Comparison of ENCODE assay signal across 8 cellular contexts in the genomic region with DNA sequence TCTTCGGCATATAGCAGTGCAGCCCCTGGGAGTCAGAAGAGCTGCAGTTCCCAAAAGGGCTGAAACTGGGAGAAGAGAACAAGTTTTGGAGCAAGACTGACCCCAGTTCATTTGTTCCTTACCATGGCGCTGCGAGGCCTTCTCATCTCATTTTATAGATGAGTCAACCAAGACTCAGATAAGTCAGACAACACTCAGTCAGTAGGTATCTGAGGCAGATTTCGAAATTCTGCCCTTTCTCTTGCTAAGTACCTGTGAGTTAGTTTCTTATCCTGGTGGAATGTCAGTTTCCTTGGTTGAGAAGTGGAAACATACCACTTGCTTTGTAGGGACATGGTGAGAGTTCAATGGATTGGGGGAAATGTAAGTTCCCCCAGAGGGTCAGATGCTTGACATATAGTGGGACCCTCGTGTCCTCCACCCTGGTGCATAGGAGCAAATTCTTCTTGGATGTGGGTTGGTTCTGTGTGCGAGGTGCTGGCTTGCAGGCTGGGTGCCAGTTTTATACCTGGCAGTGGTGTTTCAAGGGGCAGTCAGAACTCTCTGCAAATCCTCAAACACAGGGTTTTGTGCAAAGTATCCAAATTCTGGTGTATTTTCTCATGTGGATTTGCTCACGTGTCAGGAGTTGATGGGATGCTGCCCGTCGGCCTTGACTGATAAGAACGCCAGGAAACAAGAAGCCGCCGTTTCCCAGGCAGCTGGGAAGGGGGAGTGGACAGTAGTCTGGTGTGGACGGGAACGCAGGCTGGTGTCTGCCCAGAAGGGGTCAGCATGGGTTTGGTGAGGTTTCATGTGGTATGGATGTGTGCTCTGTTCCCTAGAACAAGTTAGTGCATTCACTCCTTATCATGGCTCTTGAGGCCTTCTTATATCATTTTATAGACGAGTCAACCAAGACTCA.
DNase-seq lines count a peak whose midpoint lies in the region; ATAC-seq, FAIRE-seq and TF ChIP-seq lines count a peak whose summit lies in the region.

No MANE protein-coding gene starts in this region.

- H3K9me3 ChIP-seq in breast epithelium = no peaks in the 10 kb centered on the region
- H3K9me3 ChIP-seq in lung (ENCODE audit: control insufficient read depth in 2 of 2, insufficient read depth in 1 of 2, low read length in 1 of 2) = no peaks in the 10 kb centered on the region

- peaks cover 83% of the 10 kb centered on the region for H3K27me3 Mint-ChIP-seq in stimulated activated naive CD8-positive, alpha-beta T cell treated with anti-CD3 and anti-CD28 coated beads, Interleukin-15, amount 100 ng/mL, for 72 hours

- H3K36me3 ChIP-seq in breast epithelium = no peaks in the 10 kb centered on the region
- H3K36me3 ChIP-seq in lung (ENCODE audit: control insufficient read depth in 2 of 2, insufficient read depth in 2 of 2, low read length in 2 of 2) = no peaks in the 10 kb centered on the region

- no peak for TF ChIP-seq POLR2A in breast epithelium (IDR thresholded peaks at IDR 0.05)

- H3K4me1 ChIP-seq in breast epithelium = no peaks in the 10 kb centered on the region
- peaks cover 6 to 33% of the 10 kb centered on the region in 2 donors for H3K4me1 ChIP-seq in lung (ENCODE audit: control insufficient read depth in 2 of 2, insufficient read depth in 2 of 2, low read length in 2 of 2)

- H3K27me3 ChIP-seq in breast epithelium (peaks cover 0 to 6% of the 10 kb centered on the region in 2 donors), lung (ENCODE audit: control insufficient read depth, insufficient read depth) (no peaks in the 10 kb centered on the region)

- H3K9me3 Mint-ChIP-seq in stimulated activated naive CD8-positive, alpha-beta T cell treated with anti-CD3 and anti-CD28 coated beads, Interleukin-15, amount 100 ng/mL, for 72 hours = no peaks in the 10 kb centered on the region

- peak; percentile 83 for DNase-seq in A172 (ENCODE audit: low spot score)
- peak; percentile 67 for DNase-seq in HTR-8/SVneo (ENCODE audit: insufficient read length, low spot score)
- no peak for DNase-seq in breast epithelium (ENCODE audit: low spot score in 2 of 2)
- DNase-seq in lung (ENCODE audit: low spot score) = no peak
- DNase-seq in NCI-H526 (lab: John Stamatoyannopoulos, UW) = no peak
- DNase-seq in NCI-H2107 (lab: John Stamatoyannopoulos, UW) = no peak
- no peak for DNase-seq in stimulated activated naive CD8-positive, alpha-beta T cell treated with anti-CD3 and anti-CD28 coated beads, Interleukin-15, amount 100 ng/mL, for 72 hours
- DNase-seq in activated CD8-positive, alpha-beta memory T cell treated with anti-CD3 and anti-CD28 coated beads, Interleukin-2, amount 50 U/mL, for 48 hours = no peak

- 63 to 79% methylated on average over 15 of the region's 15 CpGs for WGBS in lung, 2 donors

- no peak overlapping the region for H3K27ac Mint-ChIP-seq in stimulated activated naive CD8-positive, alpha-beta T cell treated with anti-CD3 and anti-CD28 coated beads, Interleukin-15, amount 100 ng/mL, for 72 hours

- H3K4me1 Mint-ChIP-seq in stimulated activated naive CD8-positive, alpha-beta T cell treated with anti-CD3 and anti-CD28 coated beads, Interleukin-15, amount 100 ng/mL, for 72 hours = peaks cover 24% of the 10 kb centered on the region

- intact Hi-C loops in breast epithelium (cut with DNase I; ENCODE audit: low total_unique reads) = no loop called here

- TF ChIP-seq CTCF in breast epithelium (IDR thresholded peaks at IDR 0.05) = no peak
- no peak for TF ChIP-seq CTCF in lung (IDR thresholded peaks at IDR 0.05; ENCODE audit: control extremely low read depth, extremely low read depth)

- peak; percentile 59 for FAIRE-seq in HTR-8/SVneo (lab: Jason Lieb, UNC)

- H3K4me3 Mint-ChIP-seq in stimulated activated naive CD8-positive, alpha-beta T cell treated with anti-CD3 and anti-CD28 coated beads, Interleukin-15, amount 100 ng/mL, for 72 hours = no peak overlapping the region

- H3K27ac ChIP-seq in breast epithelium (peak overlapping the region; percentile 3 to 52), lung (ENCODE audit: low read depth in 1 of 2, low read length in 1 of 2) (peak overlapping the region; percentile 24 to 40)

- H3K4me3 ChIP-seq in breast epithelium = peak overlapping the region in 2 of 3 donors; percentile 25 to 83
- no peak overlapping the region for H3K4me3 ChIP-seq in lung

- no peak for ATAC-seq in lung (ENCODE audit: insufficient read depth, low FRiP score)
- ATAC-seq in stimulated activated naive CD8-positive, alpha-beta T cell treated with anti-CD3 and anti-CD28 coated beads, Interleukin-15, amount 100 ng/mL, for 72 hours = no peak

Comparison
In these comparisons a context has a peak if more than half of its experiments do, and no peak if none do; other contexts are left out.
1. DNase-seq: peak in A172 (single experiment) and HTR-8/SVneo (single experiment); none in breast epithelium (0 of 2), lung (single experiment), NCI-H526 (0 of 2), NCI-H2107 (single experiment), stimulated activated naive CD8-positive, alpha-beta T cell treated with anti-CD3 and anti-CD28 coated beads, Interleukin-15, amount 100 ng/mL, for 72 hours (0 of 2) and activated CD8-positive, alpha-beta memory T cell treated with anti-CD3 and anti-CD28 coated beads, Interleukin-2, amount 50 U/mL, for 48 hours (single experiment).